In genomic region chr10:104816501-104816900, GRCh38 we compare ENCODE assay signal across 21 cellular contexts.
"Had no signal": no experiment of that assay in that cellular context is flagged by ENCODE, and none has a peak within 500 bp of the region (broad histone marks: within the 10 kb centered on the region; RNA-seq: fewer than 3 reads in every experiment).

No MANE protein-coding gene starts in this region.

- H3K36me3 Mint-ChIP-seq: immature natural killer cell had no signal

- H3K27ac ChIP-seq: adrenal gland, dorsolateral prefrontal cortex, heart left ventricle, psoas muscle, spleen, upper lobe of left lung, VCaP had no signal

- H3K9me3 ChIP-seq: adrenal gland, heart left ventricle, psoas muscle, spleen, upper lobe of left lung had no signal

- H3K36me3 ChIP-seq: adrenal gland, heart left ventricle, spleen, upper lobe of left lung had no signal

- H3K27ac Mint-ChIP-seq: activated T-helper 2 cell treated with anti-CD3 and anti-CD28 coated beads, Interferon-gamma antibody, Interleukin-2, Interleukin-4, amounts not matched to agents 10 μg/mL and 5 μg/mL and 100 μg/mL, durations not matched to agents 14 hours and 24 hours and 36 hours; endodermal cell; immature natural killer cell; stimulated activated naive CD8-positive, alpha-beta T cell treated with anti-CD3 and anti-CD28 coated beads, Interleukin-15, amount 100 ng/mL, for 72 hours had no signal

- ATAC-seq: heart left ventricle; left colon; psoas muscle; sciatic nerve; stimulated activated naive CD8-positive, alpha-beta T cell treated with anti-CD3 and anti-CD28 coated beads, Interleukin-15, amount 100 ng/mL, for 72 hours had no signal

- H3K4me3 Mint-ChIP-seq: endodermal cell; immature natural killer cell; neural crest cell; stimulated activated naive CD8-positive, alpha-beta T cell treated with anti-CD3 and anti-CD28 coated beads, Interleukin-15, amount 100 ng/mL, for 72 hours had no signal

- DNase-seq: activated CD4-positive, alpha-beta T cell treated with anti-CD3 and anti-CD28 coated beads for 1 hour; activated CD4-positive, alpha-beta T cell treated with anti-CD3 and anti-CD28 coated beads, Interleukin-2, amount 50 U/mL, for 4 hours; activated naive CD4-positive, alpha-beta T cell treated with anti-CD3 and anti-CD28 coated beads, Interleukin-2, amount 50 U/mL, for 16 hours; activated T-cell treated with anti-CD3 and anti-CD28 coated beads for 4 hours; adrenal gland; dorsolateral prefrontal cortex; endodermal cell; heart left ventricle; immature natural killer cell; left colon; midbrain; psoas muscle; spleen; stimulated activated naive CD8-positive, alpha-beta T cell treated with anti-CD3 and anti-CD28 coated beads, Interleukin-15, amount 100 ng/mL, for 72 hours; T-helper 9 cell; upper lobe of left lung had no signal

- H3K27me3 ChIP-seq: adrenal gland, dorsolateral prefrontal cortex, heart left ventricle, spleen, upper lobe of left lung had no signal

- H3K4me3 ChIP-seq: adrenal gland, dorsolateral prefrontal cortex, heart left ventricle, lung, psoas muscle, spleen, upper lobe of left lung had no signal

- H3K4me1 ChIP-seq: adrenal gland, heart left ventricle, psoas muscle, spleen, upper lobe of left lung had no signal

- H3K27me3 Mint-ChIP-seq: stimulated activated naive CD8-positive, alpha-beta T cell treated with anti-CD3 and anti-CD28 coated beads, Interleukin-15, amount 100 ng/mL, for 72 hours had no signal

- H3K9me3 Mint-ChIP-seq: activated T-helper 2 cell treated with anti-CD3 and anti-CD28 coated beads, Interferon-gamma antibody, Interleukin-2, Interleukin-4, amounts not matched to agents 10 μg/mL and 5 μg/mL and 100 μg/mL, durations not matched to agents 14 hours and 24 hours and 36 hours; endodermal cell; neural crest cell; stimulated activated naive CD8-positive, alpha-beta T cell treated with anti-CD3 and anti-CD28 coated beads, Interleukin-15, amount 100 ng/mL, for 72 hours had no signal

- H3K4me1 Mint-ChIP-seq: immature natural killer cell; neural crest cell; stimulated activated naive CD8-positive, alpha-beta T cell treated with anti-CD3 and anti-CD28 coated beads, Interleukin-15, amount 100 ng/mL, for 72 hours had no signal
